ENCODE assay signal across 10 cellular contexts in genomic region chr5:67301285-67301904, GRCh38.
DNase-seq lines count a peak whose midpoint lies in the region; ATAC-seq and TF ChIP-seq lines count a peak whose summit lies in the region.
"Had no signal": no experiment of that assay in that cellular context is flagged by ENCODE, and none has a peak within 500 bp of the region (broad histone marks: within the 10 kb centered on the region; RNA-seq: fewer than 3 reads in every experiment).

No MANE protein-coding gene starts in this region.

- H3K27me3 ChIP-seq in Peyer's patch (no peaks in the 10 kb centered on the region), psoas muscle (ENCODE audit: insufficient read depth in 3 of 3, low read length in 2 of 3) (no peaks in the 10 kb centered on the region)
- H3K27me3 ChIP-seq: dorsolateral prefrontal cortex had no signal

- peak; percentile 56 to 86 (median 78) for ATAC-seq in psoas muscle
- ATAC-seq in GM18520 (IDR thresholded peaks at IDR 0.05; ENCODE audit: unreplicated experiment): no peak
- no peak for ATAC-seq in GM19397 (IDR thresholded peaks at IDR 0.05; ENCODE audit: unreplicated experiment)

- H3K36me3 ChIP-seq in Peyer's patch (no peaks in the 10 kb centered on the region), psoas muscle (ENCODE audit: insufficient read depth in 1 of 2, low read depth in 1 of 2) (no peaks in the 10 kb centered on the region)

- H3K9me3 ChIP-seq in Peyer's patch (no peaks in the 10 kb centered on the region), psoas muscle (no peaks in the 10 kb centered on the region)

- 47 to 51% (median 49%) methylated on average over 8 of the region's 8 CpGs for WGBS in psoas muscle, 3 donors

- TF ChIP-seq CTCF in Peyer's patch (IDR thresholded peaks at IDR 0.05): no peak
- no peak for TF ChIP-seq CTCF in fibroblast of the aortic adventitia (IDR thresholded peaks at IDR 0.05; ENCODE audit: insufficient read depth, low read length)
- TF ChIP-seq CTCF in psoas muscle (IDR thresholded peaks at IDR 0.05): no peak

- no peak overlapping the region for H3K4me3 ChIP-seq in Peyer's patch
- H3K4me3 ChIP-seq in fibroblast of the aortic adventitia (ENCODE audit: low read depth, low read length): no peak overlapping the region
- H3K4me3 ChIP-seq in psoas muscle: no peak overlapping the region
- H3K4me3 ChIP-seq: dorsolateral prefrontal cortex had no signal

- H3K4me1 ChIP-seq in Peyer's patch (peaks cover 0 to 12% (median 0%) of the 10 kb centered on the region in 4 donors), psoas muscle (no peaks in the 10 kb centered on the region)

- intact Hi-C loops in psoas muscle (cut with DNase I): no loop called here

- peak overlapping the region; percentile 40 to 72 (median 56) for H3K27ac ChIP-seq in Peyer's patch
- H3K27ac ChIP-seq in psoas muscle: no peak overlapping the region

- no peak for TF ChIP-seq POLR2A in Peyer's patch (IDR thresholded peaks at IDR 0.05)

- DNase-seq in COLO829 (ENCODE audit: low spot score) (peak; percentile 43), Peyer's patch (peak in 2 of 3 donors; percentile 17 to 77), fibroblast of the aortic adventitia (ENCODE audit: low read depth) (peak; percentile 96), psoas muscle (peak; percentile 75 to 79), activated T-cell treated with anti-CD3 and anti-CD28 coated beads for 4 hours (no peak), mesenteric fat pad (ENCODE audit: low spot score) (no peak)
- DNase-seq: dorsolateral prefrontal cortex; stimulated activated CD4-positive, alpha-beta T cell treated with anti-CD3 and anti-CD28 coated beads, Interleukin-4, amount 100 ng/mL, for 1 hour had no signal

Comparison
In these comparisons a context has a peak if more than half of its experiments do, and no peak if none do; other contexts are left out.
1. DNase-seq: peak in COLO829 (single experiment), Peyer's patch (2 of 3), fibroblast of the aortic adventitia (single experiment) and psoas muscle (2 of 2); none in activated T-cell treated with anti-CD3 and anti-CD28 coated beads for 4 hours (single experiment) and mesenteric fat pad (single experiment).
2. ATAC-seq: peak in psoas muscle (4 of 4); none in GM18520 (single experiment) and GM19397 (single experiment).